ENCODE assay signal across 19 cellular contexts in genomic region chr15:57015897-57016296, GRCh38.
A peak's percentile ranks its signal among the peaks of the same experiment; 100 is the strongest.
DNase-seq lines count a peak whose midpoint lies in the region; ATAC-seq, FAIRE-seq and TF ChIP-seq lines count a peak whose summit lies in the region.
"Had no signal": no experiment of that assay in that cellular context is flagged by ENCODE, and none has a peak within 500 bp of the region (broad histone marks: within the 10 kb centered on the region; RNA-seq: fewer than 3 reads in every experiment).

No MANE protein-coding gene starts in this region.

- H3K27me3 ChIP-seq in HCT116 (ENCODE audit: insufficient read depth, low read length), result no peaks in the 10 kb centered on the region
- no peaks in the 10 kb centered on the region for H3K27me3 ChIP-seq in pancreas
- H3K27me3 ChIP-seq in upper lobe of right lung, result no peaks in the 10 kb centered on the region
- H3K27me3 ChIP-seq: ovary, SJSA1, suprapubic skin had no signal

- RAD21 ChIA-PET in HCT116 (lab: Charles Lee; ENCODE audit: low non-redundant PET in 1 of 2, low total read pairs in 2 of 2, uncharacterized antibody in 2 of 2, unreplicated experiment in 2 of 2), result no interaction called here

- no peak for ATAC-seq in HCT116
- ATAC-seq in pancreas, result peak; percentile 61 to 86 (median 76)
- no peak for ATAC-seq in upper lobe of right lung
- ATAC-seq in GM19328 (IDR thresholded peaks at IDR 0.05; ENCODE audit: unreplicated experiment), result no peak
- no peak for ATAC-seq in HG02885 (IDR thresholded peaks at IDR 0.05; ENCODE audit: poor library complexity, unreplicated experiment)

- no peak overlapping the region for H3K4me3 ChIP-seq in HCT116 (replicated peaks in 1 of 2; ENCODE audit: low read depth in 1 of 2, low read length in 2 of 2)
- no peak overlapping the region for H3K4me3 ChIP-seq in pancreas
- H3K4me3 ChIP-seq in upper lobe of right lung, result no peak overlapping the region
- H3K4me3 ChIP-seq: ovary, SJSA1, skin epidermis, suprapubic skin had no signal

- WGBS in pancreas, 2 donors, result 32 to 48% methylated on average over 2 of the region's 2 CpGs

- H3K9ac ChIP-seq in HCT116 (ENCODE audit: low read length), result no peak overlapping the region

- H3K36me3 ChIP-seq in HCT116 (ENCODE audit: control insufficient read depth in 1 of 2, insufficient read depth in 2 of 2, low read length in 2 of 2) (no peaks in the 10 kb centered on the region), pancreas (no peaks in the 10 kb centered on the region), upper lobe of right lung (no peaks in the 10 kb centered on the region)
- H3K36me3 ChIP-seq: ovary, suprapubic skin had no signal

- DNase-seq in HCT116 (ENCODE audit: low read depth, low spot score), result no peak
- peak; percentile 91 for DNase-seq in RWPE1 (ENCODE audit: low spot score)
- peak; percentile 68 for DNase-seq in iris pigment epithelial cell (ENCODE audit: low read depth)
- no peak for DNase-seq in pancreas
- DNase-seq in upper lobe of right lung, result no peak
- DNase-seq: effector CD8-positive, alpha-beta T cell; GF-D8; hypothalamus; NCI-H2029 treated with DMSO at 0.1 percent for 48 hours; NCI-H524; ovary; stimulated activated CD4-positive, alpha-beta T cell treated with anti-CD3 and anti-CD28 coated beads, Interleukin-4, amount 100 ng/mL, for 4 hours; stimulated activated CD8-positive, alpha-beta memory T cell treated with anti-CD3 and anti-CD28 coated beads, Interleukin-4, amount 100 ng/mL, for 48 hours had no signal

- H3K4me1 ChIP-seq in HCT116 (ENCODE audit: control insufficient read depth in 1 of 2, insufficient read depth in 2 of 2, low read length in 2 of 2) (peaks cover 3 to 29% of the 10 kb centered on the region in 2 experiments; a peak in 3 of 4 replicates), pancreas (peaks cover 0 to 17% (median 9%) of the 10 kb centered on the region in 3 donors), upper lobe of right lung (no peaks in the 10 kb centered on the region)
- H3K4me1 ChIP-seq: SJSA1 had no signal

- TF ChIP-seq POLR2A in HCT116 (IDR thresholded peaks at IDR 0.05; ENCODE audit: borderline replicate concordance, extremely low read depth, insufficient read depth, insufficient read length), result no peak

- H3K4me2 ChIP-seq in HCT116 (ENCODE audit: low read length), result 0 out of 2 replicates have a peak overlapping the region, but pooled peaks have one; percentile 11

- no peak for TF ChIP-seq RAD21 in HCT116 (IDR thresholded peaks at IDR 0.05; ENCODE audit: low read depth)

- intact Hi-C loops in HCT116 (cut with micrococcal nuclease), result loop anchor here (2.0 to 5.0 kb wide), 2 partner anchors 286 to 511 kb away; no protein-coding TSS in a partner anchor
- intact Hi-C loops in pancreas (cut with DNase I), result no loop called here
- intact Hi-C loops in upper lobe of right lung (cut with DNase I), result no loop called here

- H2AFZ ChIP-seq in HCT116 (ENCODE audit: low read depth, low read length, poor library complexity, severe bottlenecking), result no peak overlapping the region

- no peaks in the 10 kb centered on the region for H3K9me2 ChIP-seq in HCT116 (ENCODE audit: insufficient read depth)

- FAIRE-seq in pancreas (lab: Jason Lieb, UNC), result no peak
- FAIRE-seq: H54 had no signal

- POLR2A ChIA-PET in HCT116 (lab: Charles Lee) (no interaction called here), RWPE1 (lab: Yijun Ruan, JAX; ENCODE audit: low non-redundant PET) (no interaction called here)

- no peaks in the 10 kb centered on the region for H3K9me3 ChIP-seq in HCT116 (ENCODE audit: control insufficient read depth in 1 of 2, insufficient read depth in 1 of 2, low read depth in 1 of 2, low read length in 2 of 2)
- no peaks in the 10 kb centered on the region for H3K9me3 ChIP-seq in pancreas
- no peaks in the 10 kb centered on the region for H3K9me3 ChIP-seq in upper lobe of right lung
- H3K9me3 ChIP-seq: ovary, SJSA1, suprapubic skin had no signal

- TF ChIP-seq CTCF in HCT116 (IDR thresholded peaks at IDR 0.05 in 2 of 3, conservative IDR thresholded peaks at IDR 0.05 in 1 of 3; ENCODE audit: borderline replicate concordance in 1 of 3, insufficient read depth in 1 of 3, low read depth in 2 of 3, low read length in 2 of 3), result no peak
- no peak for TF ChIP-seq CTCF in RWPE1 (conservative IDR thresholded peaks at IDR 0.05; ENCODE audit: low read depth)
- TF ChIP-seq CTCF in pancreas (IDR thresholded peaks at IDR 0.05), result no peak
- TF ChIP-seq CTCF in upper lobe of right lung (IDR thresholded peaks at IDR 0.05), result no peak

- BruUV-seq in HCT116 (replicated peaks; lab: Mats Ljungman, UMichigan), result no TSS peak

- CTCF ChIA-PET in HCT116 (lab: Charles Lee), result no interaction called here
- CTCF ChIA-PET in RWPE1 (lab: Yijun Ruan, JAX), result no interaction called here

- H4K20me1 ChIP-seq in HCT116 (ENCODE audit: insufficient read depth), result no peaks in the 10 kb centered on the region; the same call in 1 of the 2 replicates

- H3K27ac ChIP-seq in HCT116 (ENCODE audit: low read depth, low read length), result no peak overlapping the region
- H3K27ac ChIP-seq in RWPE1, result no peak overlapping the region
- peak overlapping the region in 2 of 4 donors; percentile 47 to 53 for H3K27ac ChIP-seq in pancreas
- no peak overlapping the region for H3K27ac ChIP-seq in upper lobe of right lung
- H3K27ac ChIP-seq: ovary, SJSA1, skin epidermis, suprapubic skin had no signal

- peaks cover 57% of the 10 kb centered on the region for H3K79me2 ChIP-seq in HCT116 (ENCODE audit: insufficient read depth, low read length)

TF ChIP-seq in HCT116, 20 proteins besides CTCF, POLR2A, EP300 and RAD21 (continues in another document):
- TF ChIP-seq EZH2phosphoT487 (IDR thresholded peaks at IDR 0.05; ENCODE audit: borderline replicate concordance), result no peak
- TF ChIP-seq SP1 (IDR thresholded peaks at IDR 0.05; ENCODE audit: low read depth), result peak; percentile 28; the same call in 1 of the 2 replicates
- TF ChIP-seq FOSL1 (IDR thresholded peaks at IDR 0.05; ENCODE audit: low read depth), result peak; percentile 56
- no peak for TF ChIP-seq POLR2AphosphoS5 (IDR thresholded peaks at IDR 0.05; ENCODE audit: low read depth, low read length)
- TF ChIP-seq SRF (IDR thresholded peaks at IDR 0.05; ENCODE audit: low read depth), result no peak
- TF ChIP-seq JUND (IDR thresholded peaks at IDR 0.05), result peak; percentile 47
- TF ChIP-seq CBX3 (IDR thresholded peaks at IDR 0.05; ENCODE audit: low read depth), result no peak
- peak; percentile 78 for TF ChIP-seq CEBPB (IDR thresholded peaks at IDR 0.05; ENCODE audit: low read depth)
- no peak for TF ChIP-seq ELF1 (IDR thresholded peaks at IDR 0.05; ENCODE audit: borderline replicate concordance, low read depth)
- TF ChIP-seq MAX (IDR thresholded peaks at IDR 0.05), result no peak
- TF ChIP-seq EZH2 (IDR thresholded peaks at IDR 0.05), result no peak
- no peak for TF ChIP-seq SIN3A (IDR thresholded peaks at IDR 0.05; ENCODE audit: low read depth)
- TF ChIP-seq TCF7L2 (IDR thresholded peaks at IDR 0.05; ENCODE audit: borderline replicate concordance, extremely low read depth, insufficient read depth, insufficient read length), result no peak
- TF ChIP-seq, protein P1, sequence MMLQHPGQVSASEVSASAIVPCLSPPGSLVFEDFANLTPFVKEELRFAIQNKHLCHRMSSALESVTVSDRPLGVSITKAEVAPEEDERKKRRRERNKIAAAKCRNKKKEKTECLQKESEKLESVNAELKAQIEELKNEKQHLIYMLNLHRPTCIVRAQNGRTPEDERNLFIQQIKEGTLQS (IDR thresholded peaks at IDR 0.05), result no peak
- TF ChIP-seq ZNF274 (IDR thresholded peaks at IDR 0.05; ENCODE audit: low read depth, low read length), result no peak
- TF ChIP-seq ZFX (IDR thresholded peaks at IDR 0.05), result no peak
- TF ChIP-seq ZBTB33 (IDR thresholded peaks at IDR 0.05; ENCODE audit: extremely low read depth, insufficient replicate concordance, low read length), result no peak

Comparison
In these comparisons a context has a peak if more than half of its experiments do, and no peak if none do; other contexts are left out.
1. ATAC-seq: peak in pancreas (4 of 4); none in HCT116 (single experiment), upper lobe of right lung (single experiment), GM19328 (single experiment) and HG02885 (single experiment).
2. DNase-seq: peak in RWPE1 (single experiment) and iris pigment epithelial cell (single experiment); none in HCT116 (single experiment), pancreas (0 of 6) and upper lobe of right lung (single experiment).